In genomic region chr1:118913818-118914217, GRCh38 we compare ENCODE assay signal across 1 cellular context.
TF ChIP-seq lines count a peak whose summit lies in the region.

No MANE protein-coding gene starts in this region.

TF ChIP-seq in HepG2, 621 proteins besides CTCF, POLR2A, EP300 and RAD21 (continued from another document):
- TF ChIP-seq E2F2 (CRISPR knock-in tag; IDR thresholded peaks at IDR 0.05; ENCODE audit: borderline replicate concordance) (no peak), ZNF597 (CRISPR knock-in tag; IDR thresholded peaks at IDR 0.05) (no peak), REPIN1 (CRISPR knock-in tag; IDR thresholded peaks at IDR 0.05; ENCODE audit: borderline replicate concordance, low read depth) (no peak), KMT2A (CRISPR knock-in tag; IDR thresholded peaks at IDR 0.05) (no peak), IRF9 (CRISPR knock-in tag; IDR thresholded peaks at IDR 0.05; ENCODE audit: borderline replicate concordance) (no peak), ZNF263 (CRISPR knock-in tag; IDR thresholded peaks at IDR 0.05) (no peak), GMEB2 (CRISPR knock-in tag; IDR thresholded peaks at IDR 0.05; ENCODE audit: low read depth) (no peak)
